ENCODE assay signal across 15 cellular contexts in the genomic region with DNA sequence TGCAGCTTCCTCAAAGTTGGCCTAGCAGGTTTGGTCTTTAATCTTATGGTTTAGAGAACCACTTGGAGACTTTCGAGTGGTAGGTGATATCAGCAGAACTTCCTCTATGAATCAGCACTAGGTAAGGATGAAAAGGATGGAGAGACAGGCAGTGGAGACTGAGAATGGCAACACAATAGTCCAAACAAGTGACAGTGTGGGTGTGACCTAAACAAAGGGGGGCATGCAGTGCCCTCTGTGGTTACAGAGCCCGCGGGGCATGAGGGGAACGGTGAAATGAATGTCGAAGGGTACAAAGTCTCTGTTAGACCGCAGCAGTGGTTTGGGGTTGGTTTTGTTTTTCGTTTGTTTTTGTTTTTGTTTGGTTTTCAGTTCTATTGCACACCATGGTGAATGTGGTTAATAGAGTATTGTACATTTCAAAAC.
DNase-seq lines count a peak whose midpoint lies in the region; ATAC-seq, FAIRE-seq and TF ChIP-seq lines count a peak whose summit lies in the region.
"Had no signal": no experiment of that assay in that cellular context is flagged by ENCODE, and none has a peak within 500 bp of the region (broad histone marks: within the 10 kb centered on the region; RNA-seq: fewer than 3 reads in every experiment).

No MANE protein-coding gene starts in this region.

- no peaks in the 10 kb centered on the region; the same call in 2 of the 3 replicates for H3K9me3 ChIP-seq in GM12878 (replicated peaks; ENCODE audit: control insufficient read depth, insufficient read depth, low read length)
- H3K9me3 ChIP-seq in pancreas: no peaks in the 10 kb centered on the region
- H3K9me3 ChIP-seq: left lung had no signal

- H3K9ac ChIP-seq in GM12878 (ENCODE audit: control insufficient read depth, insufficient read depth, low read length): no peak overlapping the region

- TF ChIP-seq CTCF in GM12878 (IDR thresholded peaks at IDR 0.05 in 2 of 3, conservative IDR thresholded peaks at IDR 0.05 in 1 of 3; ENCODE audit: control insufficient read depth in 2 of 3, extremely low read depth in 1 of 3, insufficient read depth in 1 of 3, low read depth in 3 of 3, low read length in 3 of 3) (no peak), D721Med (IDR thresholded peaks at IDR 0.05; ENCODE audit: insufficient read depth, missing control alignments) (no peak), pancreas (IDR thresholded peaks at IDR 0.05) (no peak)

- H3K4me3 ChIP-seq in GM12878 (no peak overlapping the region), pancreas (no peak overlapping the region)
- H3K4me3 ChIP-seq: left lung had no signal

- no peak overlapping the region for H2AFZ ChIP-seq in GM12878 (ENCODE audit: control insufficient read depth, low read depth, low read length)

- intact Hi-C loops in GM12878 (cut with micrococcal nuclease; ENCODE audit: unreplicated experiment) (no loop called here), pancreas (cut with DNase I) (no loop called here)

- 0% methylated on average over 7 of the region's 7 CpGs for WGBS in GM12878 (ENCODE audit: insufficient coverage, insufficient replicate concordance, low lambda C conversion rate, missing lambda C conversion rate)
- WGBS in pancreas, 2 donors: 87 to 89% methylated on average over 7 of the region's 7 CpGs

- H3K27me3 ChIP-seq in GM12878 (replicated peaks in 1 of 2; ENCODE audit: control insufficient read depth in 2 of 2, insufficient read depth in 2 of 2, low read length in 1 of 2) (no peaks in the 10 kb centered on the region), pancreas (no peaks in the 10 kb centered on the region)
- H3K27me3 ChIP-seq: left lung had no signal

- no peaks in the 10 kb centered on the region for H4K20me1 ChIP-seq in GM12878 (ENCODE audit: control insufficient read depth, insufficient read depth)

- FAIRE-seq in GM12878 (lab: Jason Lieb, UNC) (peak; percentile 94), D721Med (lab: Jason Lieb, UNC) (no peak), pancreas (lab: Jason Lieb, UNC) (no peak)
- FAIRE-seq: frontal cortex had no signal

- H3K4me2 ChIP-seq in GM12878 (ENCODE audit: control insufficient read depth, insufficient read depth): peak overlapping the region; percentile 12; the same call in 1 of the 2 replicates

- in situ Hi-C loops in GM12878 (cut with MboI): no loop called here

- no peak overlapping the region for H3K27ac ChIP-seq in GM12878 (ENCODE audit: control insufficient read depth, insufficient read depth)
- no peak overlapping the region for H3K27ac ChIP-seq in pancreas
- H3K27ac ChIP-seq: left lung had no signal

- CTCF ChIA-PET in GM12878 (lab: Yijun Ruan, JAX): no interaction called here

- no peak for TF ChIP-seq RAD21 in GM12878 (IDR thresholded peaks at IDR 0.05; ENCODE audit: insufficient read depth, low read depth, low read length)

- DNase-seq in GM12878 (ENCODE audit: low read depth, low spot score): peak; percentile 67
- DNase-seq in mucosa of gallbladder (ENCODE audit: low spot score): no peak
- no peak for DNase-seq in D721Med (ENCODE audit: insufficient read length, low spot score)
- DNase-seq in pancreas: no peak
- DNase-seq: activated CD4-positive, alpha-beta T cell treated with anti-CD3 and anti-CD28 coated beads, Interleukin-2, amount 50 U/mL, for 4 hours; activated naive CD4-positive, alpha-beta T cell treated with anti-CD3 and anti-CD28 coated beads for 36 hours; left lung; NCI-H1092 treated with DMSO at 0.1 percent for 48 hours; NCI-H82; occipital lobe had no signal

- BruUV-seq in GM12878 (replicated peaks; lab: Mats Ljungman, UMichigan): no TSS peak

- peaks cover 16% of the 10 kb centered on the region for H3K4me1 ChIP-seq in GM12878 (ENCODE audit: control insufficient read depth, insufficient read depth, low read length)
- H3K4me1 ChIP-seq in pancreas: no peaks in the 10 kb centered on the region
- H3K4me1 ChIP-seq: left lung had no signal

- SMC1A ChIA-PET in GM12878 (lab: Charles Lee; ENCODE audit: uncharacterized antibody, unreplicated experiment): no interaction called here

- POLR2A ChIA-PET in GM12878 (lab: Charles Lee): no interaction called here

- H3K36me3 ChIP-seq in GM12878 (ENCODE audit: control insufficient read depth in 2 of 2, insufficient read depth in 2 of 2, low read length in 1 of 2) (no peaks in the 10 kb centered on the region), pancreas (no peaks in the 10 kb centered on the region)
- H3K36me3 ChIP-seq: left lung had no signal

- TF ChIP-seq EP300 in GM12878 (IDR thresholded peaks at IDR 0.05; ENCODE audit: borderline replicate concordance in 1 of 2, control insufficient read depth in 1 of 2, low read depth in 2 of 2, low read length in 2 of 2): peak; percentile 61 to 66; a peak in 2 of 4 replicates

- TF ChIP-seq POLR2A in GM12878 (IDR thresholded peaks at IDR 0.05; ENCODE audit: low read depth, low read length): no peak

- RAD21 ChIA-PET in GM12878 (lab: Charles Lee; ENCODE audit: unreplicated experiment): no interaction called here

- H3K79me2 ChIP-seq in GM12878 (ENCODE audit: control insufficient read depth, insufficient read depth, low read length): no peaks in the 10 kb centered on the region

- ATAC-seq in GM18519 (IDR thresholded peaks at IDR 0.05; ENCODE audit: low FRiP score, unreplicated experiment) (peak; percentile 58), GM21423 (IDR thresholded peaks at IDR 0.05; ENCODE audit: unreplicated experiment) (peak; percentile 81), HG03045 (IDR thresholded peaks at IDR 0.05; ENCODE audit: unreplicated experiment) (peak; percentile 79), GM12878 (peak; percentile 99), pancreas (no peak), SK-N-SH treated with all-trans-retinoic acid at 6 μM for 48 hours (no peak)
- ATAC-seq: left lung had no signal

TF ChIP-seq in GM12878, 131 proteins besides CTCF, POLR2A, EP300 and RAD21 (continues in another document):
- TF ChIP-seq ZNF622 (IDR thresholded peaks at IDR 0.05) (no peak), SREBF2 (IDR thresholded peaks at IDR 0.05; ENCODE audit: low read length) (no peak), JUND (IDR thresholded peaks at IDR 0.05; ENCODE audit: low read depth, low read length) (no peak), NFXL1 (IDR thresholded peaks at IDR 0.05; ENCODE audit: borderline replicate concordance) (no peak)
- TF ChIP-seq, protein P1, sequence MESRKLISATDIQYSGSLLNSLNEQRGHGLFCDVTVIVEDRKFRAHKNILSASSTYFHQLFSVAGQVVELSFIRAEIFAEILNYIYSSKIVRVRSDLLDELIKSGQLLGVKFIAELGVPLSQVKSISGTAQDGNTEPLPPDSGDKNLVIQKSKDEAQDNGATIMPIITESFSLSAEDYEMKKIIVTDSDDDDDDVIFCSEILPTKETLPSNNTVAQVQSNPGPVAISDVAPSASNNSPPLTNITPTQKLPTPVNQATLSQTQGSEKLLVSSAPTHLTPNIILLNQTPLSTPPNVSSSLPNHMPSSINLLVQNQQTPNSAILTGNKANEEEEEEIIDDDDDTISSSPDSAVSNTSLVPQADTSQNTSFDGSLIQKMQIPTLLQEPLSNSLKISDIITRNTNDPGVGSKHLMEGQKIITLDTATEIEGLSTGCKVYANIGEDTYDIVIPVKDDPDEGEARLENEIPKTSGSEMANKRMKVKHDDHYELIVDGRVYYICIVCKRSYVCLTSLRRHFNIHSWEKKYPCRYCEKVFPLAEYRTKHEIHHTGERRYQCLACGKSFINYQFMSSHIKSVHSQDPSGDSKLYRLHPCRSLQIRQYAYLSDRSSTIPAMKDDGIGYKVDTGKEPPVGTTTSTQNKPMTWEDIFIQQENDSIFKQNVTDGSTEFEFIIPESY (IDR thresholded peaks at IDR 0.05): no peak
- TF ChIP-seq, protein P2, sequence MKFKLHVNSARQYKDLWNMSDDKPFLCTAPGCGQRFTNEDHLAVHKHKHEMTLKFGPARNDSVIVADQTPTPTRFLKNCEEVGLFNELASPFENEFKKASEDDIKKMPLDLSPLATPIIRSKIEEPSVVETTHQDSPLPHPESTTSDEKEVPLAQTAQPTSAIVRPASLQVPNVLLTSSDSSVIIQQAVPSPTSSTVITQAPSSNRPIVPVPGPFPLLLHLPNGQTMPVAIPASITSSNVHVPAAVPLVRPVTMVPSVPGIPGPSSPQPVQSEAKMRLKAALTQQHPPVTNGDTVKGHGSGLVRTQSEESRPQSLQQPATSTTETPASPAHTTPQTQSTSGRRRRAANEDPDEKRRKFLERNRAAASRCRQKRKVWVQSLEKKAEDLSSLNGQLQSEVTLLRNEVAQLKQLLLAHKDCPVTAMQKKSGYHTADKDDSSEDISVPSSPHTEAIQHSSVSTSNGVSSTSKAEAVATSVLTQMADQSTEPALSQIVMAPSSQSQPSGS (IDR thresholded peaks at IDR 0.05; ENCODE audit: low read length): peak; percentile 83

TF ChIP-seq in SK-N-SH treated with all-trans-retinoic acid at 6 μM for 48 hours, 23 proteins besides CTCF, POLR2A, EP300 and RAD21 (continues in another document):
- TF ChIP-seq RARB (CRISPR knock-in tag; IDR thresholded peaks at IDR 0.05) (no peak), ZNF70 (CRISPR knock-in tag; IDR thresholded peaks at IDR 0.05) (no peak), BACH2 (CRISPR knock-in tag; IDR thresholded peaks at IDR 0.05; ENCODE audit: borderline replicate concordance) (no peak), TOX (CRISPR knock-in tag; IDR thresholded peaks at IDR 0.05; ENCODE audit: borderline replicate concordance) (no peak), ARNTL (CRISPR knock-in tag; IDR thresholded peaks at IDR 0.05; ENCODE audit: borderline replicate concordance, low read depth) (no peak), ZNF565 (CRISPR knock-in tag; conservative IDR thresholded peaks at IDR 0.05; ENCODE audit: low read depth) (no peak), CSDC2 (CRISPR knock-in tag; IDR thresholded peaks at IDR 0.05) (no peak), SNAI2 (CRISPR knock-in tag; IDR thresholded peaks at IDR 0.05) (no peak), PPARA (CRISPR knock-in tag; IDR thresholded peaks at IDR 0.05; ENCODE audit: borderline replicate concordance) (no peak), ESRRG (CRISPR knock-in tag; IDR thresholded peaks at IDR 0.05) (no peak), OSR1 (CRISPR knock-in tag; IDR thresholded peaks at IDR 0.05) (no peak), GLIS3 (CRISPR knock-in tag; IDR thresholded peaks at IDR 0.05) (no peak)
- TF ChIP-seq, protein P3, sequence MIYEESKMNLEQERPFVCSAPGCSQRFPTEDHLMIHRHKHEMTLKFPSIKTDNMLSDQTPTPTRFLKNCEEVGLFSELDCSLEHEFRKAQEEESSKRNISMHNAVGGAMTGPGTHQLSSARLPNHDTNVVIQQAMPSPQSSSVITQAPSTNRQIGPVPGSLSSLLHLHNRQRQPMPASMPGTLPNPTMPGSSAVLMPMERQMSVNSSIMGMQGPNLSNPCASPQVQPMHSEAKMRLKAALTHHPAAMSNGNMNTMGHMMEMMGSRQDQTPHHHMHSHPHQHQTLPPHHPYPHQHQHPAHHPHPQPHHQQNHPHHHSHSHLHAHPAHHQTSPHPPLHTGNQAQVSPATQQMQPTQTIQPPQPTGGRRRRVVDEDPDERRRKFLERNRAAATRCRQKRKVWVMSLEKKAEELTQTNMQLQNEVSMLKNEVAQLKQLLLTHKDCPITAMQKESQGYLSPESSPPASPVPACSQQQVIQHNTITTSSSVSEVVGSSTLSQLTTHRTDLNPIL (CRISPR knock-in tag; IDR thresholded peaks at IDR 0.05; ENCODE audit: low read depth): no peak

Comparison
In these comparisons a context has a peak if more than half of its experiments do, and no peak if none do; other contexts are left out.
1. ATAC-seq: peak in GM18519 (single experiment), GM21423 (single experiment), HG03045 (single experiment) and GM12878 (single experiment); none in pancreas (0 of 4) and SK-N-SH treated with all-trans-retinoic acid at 6 μM for 48 hours (single experiment).